ENCODE assay signal across 2 cellular contexts in the genomic region with DNA sequence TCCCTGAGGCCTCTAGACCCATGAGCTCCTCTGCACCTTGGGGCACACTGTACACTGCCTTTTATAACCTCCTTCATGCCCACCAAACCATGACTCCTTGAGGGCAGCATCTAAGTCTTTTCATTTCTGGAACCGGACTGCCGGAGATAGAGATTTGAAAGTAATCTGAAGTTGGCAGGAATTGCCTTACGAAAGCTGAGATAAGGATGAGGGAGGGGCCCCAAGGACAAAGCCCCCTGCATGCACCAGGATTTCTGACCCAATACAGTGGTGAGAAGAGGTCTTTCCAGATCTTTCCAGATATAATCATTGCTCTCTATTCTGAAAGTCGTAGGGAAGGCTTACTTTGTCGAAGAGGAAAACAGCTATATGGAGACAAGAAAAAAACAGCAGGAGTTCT.
TF ChIP-seq lines count a peak whose summit lies in the region.

No MANE protein-coding gene starts in this region.

TF ChIP-seq in IMR-90, 13 proteins besides CTCF, POLR2A, EP300 and RAD21:
- TF ChIP-seq MAFK (IDR thresholded peaks at IDR 0.05; ENCODE audit: low read depth, low read length) (no peak), CHD1 (IDR thresholded peaks at IDR 0.05; ENCODE audit: low read depth, low read length) (no peak), SMC3 (IDR thresholded peaks at IDR 0.05; ENCODE audit: low read depth, low read length) (no peak), CEBPB (IDR thresholded peaks at IDR 0.05; ENCODE audit: low read depth, low read length) (no peak), RCOR1 (IDR thresholded peaks at IDR 0.05; ENCODE audit: insufficient replicate concordance, low read length) (no peak), RFX5 (IDR thresholded peaks at IDR 0.05; ENCODE audit: low read depth, low read length) (no peak), MXI1 (IDR thresholded peaks at IDR 0.05; ENCODE audit: borderline replicate concordance, low read depth, low read length) (no peak), USF2 (IDR thresholded peaks at IDR 0.05; ENCODE audit: low read depth, low read length) (no peak), ELK1 (IDR thresholded peaks at IDR 0.05; ENCODE audit: borderline replicate concordance, low read depth, low read length) (no peak), MAZ (IDR thresholded peaks at IDR 0.05; ENCODE audit: borderline replicate concordance, low read depth, low read length) (no peak), FOS (IDR thresholded peaks at IDR 0.05; ENCODE audit: low read depth, low read length) (no peak), BHLHE40 (IDR thresholded peaks at IDR 0.05; ENCODE audit: low read depth, low read length) (no peak), NFE2L2 (IDR thresholded peaks at IDR 0.05; ENCODE audit: low read depth, low read length) (no peak)
TF ChIP-seq in IMR-90: peak in this region for 0.

TF ChIP-seq in H1, 55 proteins besides CTCF, POLR2A, EP300 and RAD21:
- TF ChIP-seq TBP (IDR thresholded peaks at IDR 0.05; ENCODE audit: low read depth, low read length) (no peak), ATF2 (IDR thresholded peaks at IDR 0.05; ENCODE audit: low read length) (no peak), USF2 (IDR thresholded peaks at IDR 0.05; ENCODE audit: low read length) (no peak), POLR2AphosphoS5 (IDR thresholded peaks at IDR 0.05; ENCODE audit: low read depth, low read length) (no peak), NRF1 (IDR thresholded peaks at IDR 0.05; ENCODE audit: low read depth, low read length) (no peak), SUZ12 (IDR thresholded peaks at IDR 0.05; ENCODE audit: low read length) (no peak)
